10 cellular contexts compared by ENCODE assay signal in the genomic region with DNA sequence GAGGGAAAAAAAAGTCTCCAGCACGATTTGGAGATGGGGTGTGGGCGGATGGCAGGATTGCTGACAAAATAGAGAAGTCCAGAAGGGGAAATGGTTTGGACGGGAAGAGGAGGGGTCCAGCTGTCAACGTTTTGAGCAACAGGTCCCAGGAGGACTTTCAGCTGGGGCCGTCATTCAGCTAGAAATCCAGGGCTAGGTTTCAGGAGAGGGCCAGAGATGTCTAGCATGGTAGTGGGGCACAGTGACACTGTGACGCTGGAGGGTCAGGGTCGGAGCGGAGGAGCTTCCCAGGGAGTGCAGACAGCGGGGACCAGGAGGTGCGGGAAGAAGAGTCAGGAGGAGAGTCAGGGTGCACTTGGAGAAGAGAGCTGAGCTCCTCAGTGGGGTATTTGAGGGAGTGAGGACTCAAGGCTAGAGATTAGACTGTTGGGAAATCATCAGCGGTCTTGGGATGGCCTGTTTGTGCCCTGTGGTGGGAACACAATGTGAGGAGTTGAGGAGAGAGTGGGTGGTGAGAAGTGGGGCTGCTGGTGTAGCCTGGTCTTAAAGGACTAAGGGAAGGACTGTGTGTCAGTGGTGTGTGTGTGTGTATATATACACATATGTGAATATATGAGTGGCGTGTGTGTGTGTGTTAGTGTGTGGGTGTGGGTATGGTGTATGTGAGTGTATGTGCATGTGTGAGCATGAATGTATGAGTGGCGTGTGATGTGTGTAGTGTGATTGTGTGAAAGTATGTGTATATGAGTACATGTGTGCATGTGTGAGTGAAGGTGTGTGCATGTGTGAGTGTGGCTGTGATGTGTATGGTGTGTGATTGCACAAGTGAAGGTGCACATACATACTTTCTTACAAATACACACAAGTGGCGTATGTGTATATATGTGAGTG. TPM values are rescaled to one million over a fixed set of nuclear protein-coding genes. Genes with fewer than 3 reads are reported as not detected.
DNase-seq lines count a peak whose midpoint lies in the region; ATAC-seq, FAIRE-seq and TF ChIP-seq lines count a peak whose summit lies in the region.
"Had no signal": no experiment of that assay in that cellular context is flagged by ENCODE, and none has a peak within 500 bp of the region (broad histone marks: within the 10 kb centered on the region; RNA-seq: fewer than 3 reads in every experiment).

No MANE protein-coding gene starts in this region.

- dilution Hi-C loops in mammary epithelial cell (cut with HindIII; ENCODE audit: low sequenced_read_pairs) = no loop called here

- in situ Hi-C loops in mammary epithelial cell (cut with MboI; ENCODE audit: low sequenced_read_pairs in 2 of 2) = no loop called here
- in situ Hi-C loops in HepG2 (cut with HindIII; ENCODE audit: extremely low pct_ligation_motif_present, low pct_unique_long_range_greater_than_20kb) = loop anchor here (5.0 to 25.0 kb wide), 2 partner anchors 32 to 527 kb away; a partner anchor contains a TSS

- TF ChIP-seq CTCF in mammary epithelial cell (conservative IDR thresholded peaks at IDR 0.05 in 1 of 2, IDR thresholded peaks at IDR 0.05 in 1 of 2; ENCODE audit: extremely low read depth in 1 of 2, insufficient read depth in 1 of 2, low read depth in 1 of 2, low read length in 2 of 2) (no peak), HepG2 (CRISPR knock-in tag; IDR thresholded peaks at IDR 0.05) (no peak), thyroid gland (IDR thresholded peaks at IDR 0.05) (no peak)

- H3K9me3 ChIP-seq in mammary epithelial cell (replicated peaks; ENCODE audit: insufficient read depth, low read length) = no peaks in the 10 kb centered on the region
- no peaks in the 10 kb centered on the region for H3K9me3 ChIP-seq in HepG2 (ENCODE audit: low read length)
- no peaks in the 10 kb centered on the region for H3K9me3 ChIP-seq in thyroid gland

- WGBS in mammary epithelial cell (ENCODE audit: low coverage, missing lambda C conversion rate) = 59% methylated on average over 13 of the region's 14 CpGs
- WGBS in HepG2 (ENCODE audit: low lambda C conversion rate) = 86% methylated on average over 14 of the region's 14 CpGs
- WGBS in thyroid gland, 2 donors = 64 to 73% methylated on average over 14 of the region's 14 CpGs

- H3K27ac ChIP-seq in mammary epithelial cell (ENCODE audit: insufficient read depth, low read depth, low read length) (no peak overlapping the region), HepG2 (ENCODE audit: extremely low read length, insufficient read depth, low read length) (no peak overlapping the region), thyroid gland (peak overlapping the region in 2 of 3 donors; percentile 39 to 54), substantia nigra (ENCODE audit: low read depth, low read length, poor library complexity, severe bottlenecking) (no peak overlapping the region)

- peaks cover 14% of the 10 kb centered on the region for H4K20me1 ChIP-seq in mammary epithelial cell (ENCODE audit: insufficient read depth, low read length)
- peaks cover 9% of the 10 kb centered on the region; the same call in 1 of the 2 replicates for H4K20me1 ChIP-seq in HepG2 (ENCODE audit: insufficient read depth, low read length)

- FAIRE-seq in HepG2 (lab: Jason Lieb, UNC) = no peak

- ATAC-seq in HepG2 (no peak), HG03108 (IDR thresholded peaks at IDR 0.05; ENCODE audit: unreplicated experiment) (no peak), GM18517 (IDR thresholded peaks at IDR 0.05; ENCODE audit: unreplicated experiment) (no peak)

- intact Hi-C loops in mammary epithelial cell (cut with micrococcal nuclease) = no loop called here
- intact Hi-C loops in HepG2 (cut with micrococcal nuclease; ENCODE audit: unreplicated experiment) = no loop called here
- intact Hi-C loops in thyroid gland (cut with DNase I) = loop anchor here (5.0 to 10.0 kb wide), 2 partner anchors 32 to 100 kb away; a partner anchor contains a TSS

- POLR2A ChIA-PET in HepG2 (lab: Yijun Ruan, JAX) = interaction anchor here (1.3 to 4.0 kb wide), 3 partner anchors 8 to 498 kb away, joined by 3 to 20 read pairs (median 15); no protein-coding TSS in a partner anchor

- H2AFZ ChIP-seq in mammary epithelial cell (ENCODE audit: low read depth, low read length) = no peak overlapping the region
- H2AFZ ChIP-seq in HepG2 (ENCODE audit: low read length) = no peak overlapping the region

- H3K4me3 ChIP-seq in mammary epithelial cell (replicated peaks in 1 of 3; ENCODE audit: insufficient read depth in 1 of 3, low read depth in 2 of 3, low read length in 3 of 3) = peak overlapping the region in 2 of 3 experiments; percentile 3 to 5
- no peak overlapping the region for H3K4me3 ChIP-seq in HepG2 (replicated peaks in 1 of 3; ENCODE audit: insufficient read depth in 1 of 3, low read depth in 2 of 3, low read length in 3 of 3)
- H3K4me3 ChIP-seq in thyroid gland (replicated peaks in 1 of 3) = no peak overlapping the region

- H3K79me2 ChIP-seq in mammary epithelial cell (ENCODE audit: insufficient read depth, low read length) = peaks cover 87% of the 10 kb centered on the region
- peaks cover 12% of the 10 kb centered on the region for H3K79me2 ChIP-seq in HepG2 (ENCODE audit: insufficient read depth, low read length)

- no peak for TF ChIP-seq EP300 in HepG2 (IDR thresholded peaks at IDR 0.05; ENCODE audit: low read depth in 2 of 2, low read length in 2 of 2)
- no peak for TF ChIP-seq EP300 in HepG2 (CRISPR knock-in tag; IDR thresholded peaks at IDR 0.05; ENCODE audit: borderline replicate concordance)

- CTCF ChIA-PET in mammary epithelial cell (lab: Charles Lee; ENCODE audit: low non-redundant PET) (no interaction called here), HepG2 (lab: Yijun Ruan, JAX; ENCODE audit: low intra/inter-chr PET ratio, low total read pairs) (no interaction called here)

- TF ChIP-seq POLR2A in HepG2 (IDR thresholded peaks at IDR 0.05; ENCODE audit: insufficient read depth in 1 of 2, low read depth in 2 of 2, low read length in 2 of 2) = peak in 1 of 2 experiments; percentile 39; a peak in 1 of 4 replicates
- TF ChIP-seq POLR2A in thyroid gland (IDR thresholded peaks at IDR 0.05) = no peak

- H3K4me1 ChIP-seq in mammary epithelial cell (ENCODE audit: insufficient read depth, low read length) = peaks cover 64% of the 10 kb centered on the region
- peaks cover 61% of the 10 kb centered on the region for H3K4me1 ChIP-seq in HepG2 (ENCODE audit: insufficient read depth, low read length)
- peaks cover 28 to 49% of the 10 kb centered on the region in 2 donors for H3K4me1 ChIP-seq in thyroid gland

- H3K4me2 ChIP-seq in mammary epithelial cell (ENCODE audit: insufficient read depth, low read depth, low read length) = peak overlapping the region; percentile 98
- H3K4me2 ChIP-seq in HepG2 (ENCODE audit: low read depth, low read length) = no peak overlapping the region; the same call in 1 of the 2 replicates

- BruUV-seq in mammary epithelial cell (replicated peaks; lab: Mats Ljungman, UMichigan) = no TSS peak
- BruUV-seq in HepG2 (replicated peaks; lab: Mats Ljungman, UMichigan) = no TSS peak

- H3K36me3 ChIP-seq in mammary epithelial cell (ENCODE audit: insufficient read depth, low read length) (peaks cover 30% of the 10 kb centered on the region), HepG2 (replicated peaks in 1 of 2; ENCODE audit: control insufficient read depth in 1 of 2, insufficient read depth in 2 of 2, low read length in 2 of 2) (peaks cover 8 to 21% of the 10 kb centered on the region in 2 experiments), thyroid gland (peaks cover 14 to 22% of the 10 kb centered on the region in 2 donors)

- H3K9ac ChIP-seq in mammary epithelial cell (ENCODE audit: insufficient read depth, low read length) (no peak overlapping the region), HepG2 (ENCODE audit: insufficient read depth, low read depth, low read length) (no peak overlapping the region)

- DNase-seq in Kasumi-1 (lab: John Stamatoyannopoulos, UW) (peak; percentile 52 to 78), mammary epithelial cell (no peak), HepG2 (ENCODE audit: low spot score) (no peak), thyroid gland (no peak), NCI-H510A treated with DMSO at 0.1 percent for 48 hours (lab: John Stamatoyannopoulos, UW) (no peak), substantia nigra (lab: John Stamatoyannopoulos, UW) (no peak)
- DNase-seq: NCI-H187 had no signal

- TF ChIP-seq RAD21 in HepG2 (CRISPR knock-in tag; IDR thresholded peaks at IDR 0.05) = no peak

- H3K27me3 ChIP-seq in mammary epithelial cell (ENCODE audit: insufficient read depth, low read length) = no peaks in the 10 kb centered on the region
- H3K27me3 ChIP-seq in HepG2 (ENCODE audit: control insufficient read depth in 1 of 2, insufficient read depth in 2 of 2, low read length in 2 of 2) = no peaks in the 10 kb centered on the region
- no peaks in the 10 kb centered on the region for H3K27me3 ChIP-seq in thyroid gland

RNA-seq across cellular contexts. Expression of a gene that starts 3.8 kb away (rescaled TPM):
- 100 to 1,000 TPM in 1 of 2 donors, 10 to 100 TPM in 1; 68.3 to 295 TPM for total RNA-seq in mammary epithelial cell
- polyA plus RNA-seq in mammary epithelial cell = 83.9 TPM
- polyA minus RNA-seq in mammary epithelial cell = 277 TPM
- total RNA-seq in HepG2 (2016; rRNA removed; fragmentation: Illumina TruSeq; extraction: Trizol) = 13.1 and 13.7 TPM in 2 replicates
- total RNA-seq in HepG2 (2016; cell fraction: cytosol; rRNA removed; fragmentation: Illumina TruSeq; extraction: Trizol; ENCODE audit: low read depth) = 4.5 and 5.0 TPM in 2 replicates
- total RNA-seq in HepG2 (2016; cell fraction: insoluble cytoplasmic fraction; rRNA removed; fragmentation: Illumina TruSeq; extraction: Trizol) = 13.1 and 14.8 TPM in 2 replicates
- total RNA-seq in HepG2 (2016; cell fraction: membrane; rRNA removed; fragmentation: Illumina TruSeq; extraction: Trizol) = 14.4 and 16.8 TPM in 2 replicates
- 17.7 and 17.8 TPM in 2 replicates for total RNA-seq in HepG2 (2016; cell fraction: nucleus; rRNA removed; fragmentation: Illumina TruSeq; extraction: Trizol)
- polyA plus RNA-seq in HepG2 (2011; rRNA removed) = 9.9 and 10.5 TPM in 2 replicates
- polyA plus RNA-seq in HepG2 (2011; cell fraction: cytosol; rRNA removed) = 5.3 and 6.8 TPM in 2 replicates
- 39.4 and 48.1 TPM in 2 replicates for polyA plus RNA-seq in HepG2 (2011; cell fraction: nucleus; rRNA removed)
- polyA plus RNA-seq in HepG2 (2012) = 28.9 and 45.1 TPM in 2 replicates
- polyA plus RNA-seq in HepG2 (2016; cell fraction: cytosol; fragmentation: Illumina TruSeq; extraction: Trizol; ENCODE audit: low read depth) = 21.1 and 21.6 TPM in 2 replicates
- 42.5 and 68.7 TPM in 2 replicates for polyA plus RNA-seq in HepG2 (2016; cell fraction: insoluble cytoplasmic fraction; fragmentation: Illumina TruSeq; extraction: Trizol; ENCODE audit: low read depth)
- polyA plus RNA-seq in HepG2 (2016; cell fraction: membrane; fragmentation: Illumina TruSeq; extraction: Trizol; ENCODE audit: low read depth) = 38.4 and 41.1 TPM in 2 replicates
- polyA plus RNA-seq in HepG2 (2016; cell fraction: nucleus; fragmentation: Illumina TruSeq; extraction: Trizol; ENCODE audit: insufficient read depth, low read depth) = 65.4 and 70.0 TPM in 2 replicates
- polyA minus RNA-seq in HepG2 (2011; rRNA and poly(A)+ RNA removed; ENCODE audit: low replicate concordance) = 21.6 and 35.6 TPM in 2 replicates
- 17.9 and 21.7 TPM in 2 replicates for polyA minus RNA-seq in HepG2 (2011; cell fraction: cytosol; rRNA and poly(A)+ RNA removed)
- 22.5 and 32.2 TPM in 2 replicates for polyA minus RNA-seq in HepG2 (2011; cell fraction: nucleus; rRNA and poly(A)+ RNA removed)
- total RNA-seq in thyroid gland = 10 to 100 TPM; 24.6 to 55.4 (median 31.3) TPM

RNA-seq across cellular contexts. Expression of a gene that starts 22.5 kb away (rescaled TPM):
- total RNA-seq in mammary epithelial cell (1 to 10 TPM in 1 of 2 donors, under 1 TPM in 1; 0.71 to 1.5 TPM), HepG2 (2016; rRNA removed; fragmentation: Illumina TruSeq; extraction: Trizol) (0.07 TPM in 1 of 2 replicates, not detected in the other), thyroid gland (under 1 TPM in 2 of 4 donors, not detected in 2; 0.11 to 0.54 TPM)
- polyA plus RNA-seq in mammary epithelial cell (0.58 TPM), HepG2 (2011; rRNA removed) (not detected in 2 replicates)
- polyA minus RNA-seq in mammary epithelial cell = not detected
- not detected in 2 replicates for total RNA-seq in HepG2 (2016; cell fraction: cytosol; rRNA removed; fragmentation: Illumina TruSeq; extraction: Trizol; ENCODE audit: low read depth)
- total RNA-seq in HepG2 (2016; cell fraction: insoluble cytoplasmic fraction; rRNA removed; fragmentation: Illumina TruSeq; extraction: Trizol) = 0.15 TPM in 1 of 2 replicates, not detected in the other
- total RNA-seq in HepG2 (2016; cell fraction: membrane; rRNA removed; fragmentation: Illumina TruSeq; extraction: Trizol) = not detected in 2 replicates
- not detected in 2 replicates for total RNA-seq in HepG2 (2016; cell fraction: nucleus; rRNA removed; fragmentation: Illumina TruSeq; extraction: Trizol)
- not detected in 2 replicates for polyA plus RNA-seq in HepG2 (2011; cell fraction: cytosol; rRNA removed)
- not detected in 2 replicates for polyA plus RNA-seq in HepG2 (2011; cell fraction: nucleus; rRNA removed)
- not detected in 2 replicates for polyA plus RNA-seq in HepG2 (2012)
- not detected in 2 replicates for polyA plus RNA-seq in HepG2 (2016; cell fraction: cytosol; fragmentation: Illumina TruSeq; extraction: Trizol; ENCODE audit: low read depth)
- not detected in 2 replicates for polyA plus RNA-seq in HepG2 (2016; cell fraction: insoluble cytoplasmic fraction; fragmentation: Illumina TruSeq; extraction: Trizol; ENCODE audit: low read depth)
- polyA plus RNA-seq in HepG2 (2016; cell fraction: membrane; fragmentation: Illumina TruSeq; extraction: Trizol; ENCODE audit: low read depth) = not detected in 2 replicates
- polyA plus RNA-seq in HepG2 (2016; cell fraction: nucleus; fragmentation: Illumina TruSeq; extraction: Trizol; ENCODE audit: insufficient read depth, low read depth) = not detected in 2 replicates
- polyA minus RNA-seq in HepG2 (2011; rRNA and poly(A)+ RNA removed; ENCODE audit: low replicate concordance) = 0.54 TPM in 1 of 2 replicates, not detected in the other
- polyA minus RNA-seq in HepG2 (2011; cell fraction: cytosol; rRNA and poly(A)+ RNA removed) = not detected in 2 replicates
- not detected in 2 replicates for polyA minus RNA-seq in HepG2 (2011; cell fraction: nucleus; rRNA and poly(A)+ RNA removed)

RNA-seq across cellular contexts. Expression of a gene that starts 23.7 kb away (rescaled TPM):
- total RNA-seq in mammary epithelial cell (10 to 100 TPM; 15.2 to 27.3 TPM), HepG2 (2016; rRNA removed; fragmentation: Illumina TruSeq; extraction: Trizol) (7.7 and 17.1 TPM in 2 replicates), thyroid gland (10 to 100 TPM in 3 of 4 donors, 1 to 10 TPM in 1; 7.5 to 22.4 (median 16.4) TPM)
- polyA plus RNA-seq in mammary epithelial cell (21.3 TPM), HepG2 (2011; rRNA removed) (4.6 and 8.1 TPM in 2 replicates)
- 40.6 TPM for polyA minus RNA-seq in mammary epithelial cell
- 2.7 and 3.2 TPM in 2 replicates for total RNA-seq in HepG2 (2016; cell fraction: cytosol; rRNA removed; fragmentation: Illumina TruSeq; extraction: Trizol; ENCODE audit: low read depth)
- 7.0 and 14.9 TPM in 2 replicates for total RNA-seq in HepG2 (2016; cell fraction: insoluble cytoplasmic fraction; rRNA removed; fragmentation: Illumina TruSeq; extraction: Trizol)
- 5.7 and 6.3 TPM in 2 replicates for total RNA-seq in HepG2 (2016; cell fraction: membrane; rRNA removed; fragmentation: Illumina TruSeq; extraction: Trizol)
- total RNA-seq in HepG2 (2016; cell fraction: nucleus; rRNA removed; fragmentation: Illumina TruSeq; extraction: Trizol) = 14.0 and 17.5 TPM in 2 replicates
- polyA plus RNA-seq in HepG2 (2011; cell fraction: cytosol; rRNA removed) = 4.3 and 5.5 TPM in 2 replicates
- 9.8 and 14.1 TPM in 2 replicates for polyA plus RNA-seq in HepG2 (2011; cell fraction: nucleus; rRNA removed)
- polyA plus RNA-seq in HepG2 (2012) = 4.8 and 5.8 TPM in 2 replicates
- 1.9 and 2.5 TPM in 2 replicates for polyA plus RNA-seq in HepG2 (2016; cell fraction: cytosol; fragmentation: Illumina TruSeq; extraction: Trizol; ENCODE audit: low read depth)
- 4.8 and 8.3 TPM in 2 replicates for polyA plus RNA-seq in HepG2 (2016; cell fraction: insoluble cytoplasmic fraction; fragmentation: Illumina TruSeq; extraction: Trizol; ENCODE audit: low read depth)
- polyA plus RNA-seq in HepG2 (2016; cell fraction: membrane; fragmentation: Illumina TruSeq; extraction: Trizol; ENCODE audit: low read depth) = 2.9 and 3.6 TPM in 2 replicates
- 17.9 and 25.7 TPM in 2 replicates for polyA plus RNA-seq in HepG2 (2016; cell fraction: nucleus; fragmentation: Illumina TruSeq; extraction: Trizol; ENCODE audit: insufficient read depth, low read depth)
- polyA minus RNA-seq in HepG2 (2011; rRNA and poly(A)+ RNA removed; ENCODE audit: low replicate concordance) = 0.07 and 13.9 TPM in 2 replicates
- 4.2 and 4.4 TPM in 2 replicates for polyA minus RNA-seq in HepG2 (2011; cell fraction: cytosol; rRNA and poly(A)+ RNA removed)
- 8.0 and 8.8 TPM in 2 replicates for polyA minus RNA-seq in HepG2 (2011; cell fraction: nucleus; rRNA and poly(A)+ RNA removed)

RNA-seq across cellular contexts. Expression of a gene that starts 58.3 kb away (rescaled TPM):
- total RNA-seq in mammary epithelial cell (under 1 TPM in 1 of 2 donors, not detected in 1; 0.17 TPM), HepG2 (2016; rRNA removed; fragmentation: Illumina TruSeq; extraction: Trizol) (not detected in 2 replicates), thyroid gland (not detected)
- polyA plus RNA-seq in mammary epithelial cell (not detected), HepG2 (2011; rRNA removed) (not detected in 2 replicates)
- polyA minus RNA-seq in mammary epithelial cell = not detected
- not detected in 2 replicates for total RNA-seq in HepG2 (2016; cell fraction: cytosol; rRNA removed; fragmentation: Illumina TruSeq; extraction: Trizol; ENCODE audit: low read depth)
- total RNA-seq in HepG2 (2016; cell fraction: insoluble cytoplasmic fraction; rRNA removed; fragmentation: Illumina TruSeq; extraction: Trizol) = not detected in 2 replicates
- total RNA-seq in HepG2 (2016; cell fraction: membrane; rRNA removed; fragmentation: Illumina TruSeq; extraction: Trizol) = not detected in 2 replicates
- total RNA-seq in HepG2 (2016; cell fraction: nucleus; rRNA removed; fragmentation: Illumina TruSeq; extraction: Trizol) = not detected in 2 replicates
- polyA plus RNA-seq in HepG2 (2011; cell fraction: cytosol; rRNA removed) = not detected in 2 replicates
- polyA plus RNA-seq in HepG2 (2011; cell fraction: nucleus; rRNA removed) = not detected in 2 replicates
- polyA plus RNA-seq in HepG2 (2012) = not detected in 2 replicates
- not detected in 2 replicates for polyA plus RNA-seq in HepG2 (2016; cell fraction: cytosol; fragmentation: Illumina TruSeq; extraction: Trizol; ENCODE audit: low read depth)
- not detected in 2 replicates for polyA plus RNA-seq in HepG2 (2016; cell fraction: insoluble cytoplasmic fraction; fragmentation: Illumina TruSeq; extraction: Trizol; ENCODE audit: low read depth)
- polyA plus RNA-seq in HepG2 (2016; cell fraction: membrane; fragmentation: Illumina TruSeq; extraction: Trizol; ENCODE audit: low read depth) = not detected in 2 replicates
- not detected in 2 replicates for polyA plus RNA-seq in HepG2 (2016; cell fraction: nucleus; fragmentation: Illumina TruSeq; extraction: Trizol; ENCODE audit: insufficient read depth, low read depth)
- not detected in 2 replicates for polyA minus RNA-seq in HepG2 (2011; rRNA and poly(A)+ RNA removed; ENCODE audit: low replicate concordance)
- not detected in 2 replicates for polyA minus RNA-seq in HepG2 (2011; cell fraction: cytosol; rRNA and poly(A)+ RNA removed)
- polyA minus RNA-seq in HepG2 (2011; cell fraction: nucleus; rRNA and poly(A)+ RNA removed) = not detected in 2 replicates
- total RNA-seq: lower leg skin had no signal

Comparison
In these comparisons a context has a peak if more than half of its experiments do, and no peak if none do; other contexts are left out.
1. DNase-seq: peak in Kasumi-1 (2 of 2); none in mammary epithelial cell (single experiment), HepG2 (single experiment), thyroid gland (0 of 2), NCI-H510A treated with DMSO at 0.1 percent for 48 hours (single experiment) and substantia nigra (0 of 49).
2. H3K27ac ChIP-seq: peak in thyroid gland (2 of 3); none in mammary epithelial cell (single experiment), HepG2 (single experiment) and substantia nigra (single experiment).
3. H3K4me3 ChIP-seq: peak in mammary epithelial cell (2 of 3); none in HepG2 (0 of 3) and thyroid gland (0 of 3).